Comparison of ENCODE assay signal across 9 cellular contexts in genomic region chrX:65750674-65751469, GRCh38.
DNase-seq lines count a peak whose midpoint lies in the region; ATAC-seq and TF ChIP-seq lines count a peak whose summit lies in the region.
"Had no signal": no experiment of that assay in that cellular context is flagged by ENCODE, and none has a peak within 500 bp of the region (broad histone marks: within the 10 kb centered on the region; RNA-seq: fewer than 3 reads in every experiment).

No MANE protein-coding gene starts in this region.

- H3K27me3 ChIP-seq in Peyer's patch = no peaks in the 10 kb centered on the region

- peak overlapping the region in 6 of 8 donors; percentile 58 to 76 (median 72) for H3K4me3 Mint-ChIP-seq in naive B cell

- peak overlapping the region in 5 of 6 donors; percentile 24 to 91 (median 70) for H3K27ac Mint-ChIP-seq in naive B cell

- peak in 2 of 3 donors; percentile 36 to 57 for DNase-seq in Peyer's patch
- no peak for DNase-seq in naive B cell
- DNase-seq in anterior cingulate cortex (lab: John Stamatoyannopoulos, UW) = no peak
- no peak for DNase-seq in cerebellar nuclear complex (lab: John Stamatoyannopoulos, UW)
- DNase-seq in NCI-H524 (lab: John Stamatoyannopoulos, UW) = no peak
- DNase-seq: left cardiac atrium had no signal

- no peak overlapping the region for H3K4me3 ChIP-seq in Peyer's patch

- no peak overlapping the region for H3K27ac ChIP-seq in Peyer's patch

- H3K9me3 ChIP-seq in Peyer's patch = no peaks in the 10 kb centered on the region

- no peaks in the 10 kb centered on the region for H3K36me3 ChIP-seq in Peyer's patch

- no peak for TF ChIP-seq CTCF in Peyer's patch (IDR thresholded peaks at IDR 0.05)

- peaks cover 0 to 12% (median 3%) of the 10 kb centered on the region in 7 donors for H3K9me3 Mint-ChIP-seq in naive B cell

- peaks cover 30 to 42% (median 33%) of the 10 kb centered on the region in 3 donors for H3K4me1 Mint-ChIP-seq in naive B cell

- H3K27me3 Mint-ChIP-seq in naive B cell = peaks cover 0 to 7% (median 0%) of the 10 kb centered on the region in 3 donors

- H3K4me1 ChIP-seq in Peyer's patch = no peaks in the 10 kb centered on the region

- ATAC-seq in GM18870 (IDR thresholded peaks at IDR 0.05; ENCODE audit: unreplicated experiment) (peak; percentile 87), HG02798 (IDR thresholded peaks at IDR 0.05; ENCODE audit: poor library complexity, unreplicated experiment) (peak; percentile 96), naive B cell (ENCODE audit: low read depth in 2 of 2) (no peak), GM18519 (IDR thresholded peaks at IDR 0.05; ENCODE audit: low FRiP score, unreplicated experiment) (no peak)
- ATAC-seq: left cardiac atrium had no signal

- TF ChIP-seq POLR2A in Peyer's patch (IDR thresholded peaks at IDR 0.05) = no peak

- no peaks in the 10 kb centered on the region for H3K36me3 Mint-ChIP-seq in naive B cell

Comparison
In these comparisons a context has a peak if more than half of its experiments do, and no peak if none do; other contexts are left out.
1. ATAC-seq: peak in GM18870 (single experiment) and HG02798 (single experiment); none in naive B cell (0 of 2) and GM18519 (single experiment).
2. DNase-seq: peak in Peyer's patch (2 of 3); none in naive B cell (single experiment), anterior cingulate cortex (0 of 58), cerebellar nuclear complex (0 of 2) and NCI-H524 (0 of 2).